9 cellular contexts compared by ENCODE assay signal in genomic region chr11:695332-695605, GRCh38. TPM values are rescaled to one million over a fixed set of nuclear protein-coding genes. Genes with fewer than 3 reads are reported as not detected.
A peak's percentile ranks its signal among the peaks of the same experiment; 100 is the strongest.
DNase-seq lines count a peak whose midpoint lies in the region; ATAC-seq, FAIRE-seq and TF ChIP-seq lines count a peak whose summit lies in the region.
"Had no signal": no experiment of that assay in that cellular context is flagged by ENCODE, and none has a peak within 500 bp of the region (broad histone marks: within the 10 kb centered on the region; RNA-seq: fewer than 3 reads in every experiment).

No MANE protein-coding gene starts in this region.

- TF ChIP-seq RAD21 in HepG2 (CRISPR knock-in tag; IDR thresholded peaks at IDR 0.05) = no peak

- H3K4me3 Mint-ChIP-seq in activated CD4-positive, alpha-beta T cell treated with anti-CD3 and anti-CD28 coated beads, Interleukin-2, amount 10 ng/mL, durations not matched to agents 7 days and 5 days = peak overlapping the region; percentile 82

- no peaks in the 10 kb centered on the region; the same call in 1 of the 2 replicates for H4K20me1 ChIP-seq in HepG2 (ENCODE audit: insufficient read depth, low read length)

- intact Hi-C loops in HepG2 (cut with micrococcal nuclease; ENCODE audit: unreplicated experiment) = no loop called here

- no peak for DNase-seq in activated CD4-positive, alpha-beta T cell treated with anti-CD3 and anti-CD28 coated beads, Interleukin-2, amount 10 ng/mL, durations not matched to agents 7 days and 5 days
- no peak for DNase-seq in activated CD4-positive, alpha-beta T cell treated with anti-CD3 and anti-CD28 coated beads for 48 hours
- DNase-seq in HepG2 (ENCODE audit: low spot score) (no peak), thoracic aorta (ENCODE audit: low spot score) (no peak), Ammon's horn (ENCODE audit: low spot score) (no peak), HEK293T (ENCODE audit: extremely low spot score) (no peak)
- DNase-seq in stimulated activated naive CD4-positive, alpha-beta T cell treated with Interleukin-2 at 50 U/mL for 16 hours (lab: John Stamatoyannopoulos, UW) = no peak

- peaks cover 48% of the 10 kb centered on the region for H3K79me2 ChIP-seq in HepG2 (ENCODE audit: insufficient read depth, low read length)

- peak overlapping the region; percentile 94 for H3K27ac Mint-ChIP-seq in activated CD4-positive, alpha-beta T cell treated with anti-CD3 and anti-CD28 coated beads, Interleukin-2, amount 10 ng/mL, durations not matched to agents 7 days and 5 days

- H3K27ac ChIP-seq in angular gyrus (ENCODE audit: low read depth, low read length) (peak overlapping the region; percentile 97), HepG2 (ENCODE audit: extremely low read length, insufficient read depth, low read length) (peak overlapping the region; percentile 99), thoracic aorta (peak overlapping the region; percentile 99)

- peak overlapping the region; percentile 38 for H2AFZ ChIP-seq in HepG2 (ENCODE audit: low read length)

- in situ Hi-C loops in HepG2 (cut with HindIII; ENCODE audit: extremely low pct_ligation_motif_present, low pct_unique_long_range_greater_than_20kb) = no loop called here

- no peaks in the 10 kb centered on the region for H3K27me3 Mint-ChIP-seq in activated CD4-positive, alpha-beta T cell treated with anti-CD3 and anti-CD28 coated beads, Interleukin-2, amount 10 ng/mL, durations not matched to agents 7 days and 5 days

- H3K9me3 ChIP-seq in HepG2 (ENCODE audit: low read length) (no peaks in the 10 kb centered on the region), thoracic aorta (no peaks in the 10 kb centered on the region)

- no peak for TF ChIP-seq POLR2A in HepG2 (IDR thresholded peaks at IDR 0.05; ENCODE audit: insufficient read depth in 1 of 2, low read depth in 2 of 2, low read length in 2 of 2)

- ATAC-seq in HepG2 (no peak), thoracic aorta (ENCODE audit: insufficient number of reproducible peaks, low FRiP score, low read depth) (no peak)

- peaks cover 12% of the 10 kb centered on the region for H3K36me3 Mint-ChIP-seq in activated CD4-positive, alpha-beta T cell treated with anti-CD3 and anti-CD28 coated beads, Interleukin-2, amount 10 ng/mL, durations not matched to agents 7 days and 5 days (ENCODE audit: low read depth)

- CTCF ChIA-PET in activated CD4-positive, alpha-beta T cell treated with anti-CD3 and anti-CD28 coated beads, Interleukin-2, amount 10 ng/mL, durations not matched to agents 7 days and 5 days (lab: Charles Lee) = interaction anchor here (0.8 to 2.9 kb wide), 10 partner anchors 10 to 247 kb away, joined by 3 to 16 read pairs (median 4); no protein-coding TSS in a partner anchor
- CTCF ChIA-PET in HepG2 (lab: Yijun Ruan, JAX; ENCODE audit: low intra/inter-chr PET ratio, low total read pairs) (interaction anchor here (1.6 to 4.8 kb wide), 3 partner anchors 17 to 33 kb away, joined by 4 to 20 read pairs (median 13); no protein-coding TSS in a partner anchor), HEK293T (lab: Yijun Ruan, JAX) (interaction anchor here (0.9 to 1.3 kb wide), 3 partner anchors 21 to 136 kb away, joined by 3 to 4 read pairs (median 3); no protein-coding TSS in a partner anchor)

- H3K4me2 ChIP-seq in HepG2 (ENCODE audit: low read depth, low read length) = peak overlapping the region; percentile 64

- BruUV-seq in HepG2 (replicated peaks; lab: Mats Ljungman, UMichigan) = no TSS peak

- TF ChIP-seq EP300 in HepG2 (IDR thresholded peaks at IDR 0.05; ENCODE audit: low read depth in 2 of 2, low read length in 2 of 2) (no peak), HepG2 (CRISPR knock-in tag; IDR thresholded peaks at IDR 0.05; ENCODE audit: borderline replicate concordance) (no peak)

- H3K36me3 ChIP-seq in HepG2 (replicated peaks in 1 of 2; ENCODE audit: control insufficient read depth in 1 of 2, insufficient read depth in 2 of 2, low read length in 2 of 2) (peaks cover 7 to 13% of the 10 kb centered on the region in 2 experiments; a peak in 3 of 5 replicates), thoracic aorta (no peaks in the 10 kb centered on the region)

- H3K4me1 ChIP-seq in HepG2 (ENCODE audit: insufficient read depth, low read length) = peaks cover 59% of the 10 kb centered on the region
- H3K4me1 ChIP-seq in thoracic aorta (ENCODE audit: control insufficient read depth in 1 of 2, low read depth in 2 of 2) = peaks cover 23 to 41% of the 10 kb centered on the region in 2 donors

- peak overlapping the region; percentile 99 for H3K9ac ChIP-seq in HepG2 (ENCODE audit: insufficient read depth, low read depth, low read length)

- POLR2A ChIA-PET in activated CD4-positive, alpha-beta T cell treated with anti-CD3 and anti-CD28 coated beads, Interleukin-2, amount 10 ng/mL, durations not matched to agents 7 days and 5 days (lab: Charles Lee) = interaction anchor here (1.1 kb wide), 1 partner anchor 9 kb away, joined by 4 read pairs; no protein-coding TSS in a partner anchor
- POLR2A ChIA-PET in HepG2 (lab: Yijun Ruan, JAX) (interaction anchor here (1.0 to 6.1 kb wide), 14 partner anchors 12 to 189 kb away, joined by 3 to 191 read pairs (median 6); partner anchors contain the start of genes EPS8L2, PNPLA2 and TALDO1), HEK293T (lab: Yijun Ruan, JAX) (interaction anchor here (1.2 to 1.5 kb wide), 4 partner anchors 17 to 160 kb away, joined by 3 to 4 read pairs (median 4); partner anchors contain the start of gene HRAS)

- H3K4me1 Mint-ChIP-seq in activated CD4-positive, alpha-beta T cell treated with anti-CD3 and anti-CD28 coated beads, Interleukin-2, amount 10 ng/mL, durations not matched to agents 7 days and 5 days = peaks cover 60% of the 10 kb centered on the region

- TF ChIP-seq CTCF in HepG2 (CRISPR knock-in tag; IDR thresholded peaks at IDR 0.05) (no peak), thoracic aorta (IDR thresholded peaks at IDR 0.05) (no peak)

- FAIRE-seq in HepG2 (lab: Jason Lieb, UNC) = no peak

- peak overlapping the region; percentile 86 to 87 (median 87) for H3K4me3 ChIP-seq in HepG2 (replicated peaks in 1 of 3; ENCODE audit: insufficient read depth in 1 of 3, low read depth in 2 of 3, low read length in 3 of 3)
- peak overlapping the region; percentile 97 for H3K4me3 ChIP-seq in thoracic aorta

- no peaks in the 10 kb centered on the region for H3K9me3 Mint-ChIP-seq in activated CD4-positive, alpha-beta T cell treated with anti-CD3 and anti-CD28 coated beads, Interleukin-2, amount 10 ng/mL, durations not matched to agents 7 days and 5 days

- H3K27me3 ChIP-seq in HepG2 (ENCODE audit: control insufficient read depth in 1 of 2, insufficient read depth in 2 of 2, low read length in 2 of 2) (no peaks in the 10 kb centered on the region; a peak in 1 of 5 replicates), thoracic aorta (replicated peaks; ENCODE audit: insufficient read depth) (no peaks in the 10 kb centered on the region)

- WGBS in HepG2 (ENCODE audit: low lambda C conversion rate) = no CpG with 5 or more reads among the region's 32 CpGs

RNA-seq across cellular contexts. Expression of gene DEAF1, which starts 0.2 kb away (rescaled TPM):
- total RNA-seq in activated CD4-positive, alpha-beta T cell treated with anti-CD3 and anti-CD28 coated beads, Interleukin-2, amount 10 ng/mL, durations not matched to agents 7 days and 5 days = 10 to 100 TPM; 44.0 to 48.8 TPM
- total RNA-seq in HepG2 (2016; rRNA removed; fragmentation: Illumina TruSeq; extraction: Trizol) (18.2 and 29.6 TPM in 2 replicates), thoracic aorta (10 to 100 TPM; 22.1 to 67.0 TPM)
- 52.0 and 58.7 TPM in 2 replicates for total RNA-seq in HepG2 (2016; cell fraction: cytosol; rRNA removed; fragmentation: Illumina TruSeq; extraction: Trizol; ENCODE audit: low read depth)
- 20.8 and 32.8 TPM in 2 replicates for total RNA-seq in HepG2 (2016; cell fraction: insoluble cytoplasmic fraction; rRNA removed; fragmentation: Illumina TruSeq; extraction: Trizol)
- total RNA-seq in HepG2 (2016; cell fraction: membrane; rRNA removed; fragmentation: Illumina TruSeq; extraction: Trizol) = 63.0 and 70.8 TPM in 2 replicates
- total RNA-seq in HepG2 (2016; cell fraction: nucleus; rRNA removed; fragmentation: Illumina TruSeq; extraction: Trizol) = 23.5 and 24.2 TPM in 2 replicates
- polyA plus RNA-seq in HepG2 (2011; rRNA removed) = 22.3 and 31.6 TPM in 2 replicates
- polyA plus RNA-seq in HepG2 (2011; cell fraction: cytosol; rRNA removed) = 18.7 and 21.9 TPM in 2 replicates
- polyA plus RNA-seq in HepG2 (2011; cell fraction: nucleus; rRNA removed) = 48.8 and 50.2 TPM in 2 replicates
- 24.8 and 28.9 TPM in 2 replicates for polyA plus RNA-seq in HepG2 (2012)
- 54.2 and 64.1 TPM in 2 replicates for polyA plus RNA-seq in HepG2 (2016; cell fraction: cytosol; fragmentation: Illumina TruSeq; extraction: Trizol; ENCODE audit: low read depth)
- 20.0 and 24.6 TPM in 2 replicates for polyA plus RNA-seq in HepG2 (2016; cell fraction: insoluble cytoplasmic fraction; fragmentation: Illumina TruSeq; extraction: Trizol; ENCODE audit: low read depth)
- 53.8 and 73.1 TPM in 2 replicates for polyA plus RNA-seq in HepG2 (2016; cell fraction: membrane; fragmentation: Illumina TruSeq; extraction: Trizol; ENCODE audit: low read depth)
- 41.0 and 44.0 TPM in 2 replicates for polyA plus RNA-seq in HepG2 (2016; cell fraction: nucleus; fragmentation: Illumina TruSeq; extraction: Trizol; ENCODE audit: insufficient read depth, low read depth)
- polyA minus RNA-seq in HepG2 (2011; rRNA and poly(A)+ RNA removed; ENCODE audit: low replicate concordance) = 25.5 and 31.1 TPM in 2 replicates
- 12.7 and 21.4 TPM in 2 replicates for polyA minus RNA-seq in HepG2 (2011; cell fraction: cytosol; rRNA and poly(A)+ RNA removed)
- polyA minus RNA-seq in HepG2 (2011; cell fraction: nucleus; rRNA and poly(A)+ RNA removed) = 27.7 and 32.9 TPM in 2 replicates

RNA-seq across cellular contexts. Expression of gene TMEM80, which starts 0.3 kb away (rescaled TPM):
- 10 to 100 TPM; 39.1 to 44.7 TPM for total RNA-seq in activated CD4-positive, alpha-beta T cell treated with anti-CD3 and anti-CD28 coated beads, Interleukin-2, amount 10 ng/mL, durations not matched to agents 7 days and 5 days
- total RNA-seq in HepG2 (2016; rRNA removed; fragmentation: Illumina TruSeq; extraction: Trizol) (2.7 and 5.6 TPM in 2 replicates), thoracic aorta (10 to 100 TPM; 22.4 to 22.5 TPM)
- total RNA-seq in HepG2 (2016; cell fraction: cytosol; rRNA removed; fragmentation: Illumina TruSeq; extraction: Trizol; ENCODE audit: low read depth) = 0.71 and 1.1 TPM in 2 replicates
- 2.5 and 6.4 TPM in 2 replicates for total RNA-seq in HepG2 (2016; cell fraction: insoluble cytoplasmic fraction; rRNA removed; fragmentation: Illumina TruSeq; extraction: Trizol)
- 2.9 and 3.2 TPM in 2 replicates for total RNA-seq in HepG2 (2016; cell fraction: membrane; rRNA removed; fragmentation: Illumina TruSeq; extraction: Trizol)
- 6.8 and 8.5 TPM in 2 replicates for total RNA-seq in HepG2 (2016; cell fraction: nucleus; rRNA removed; fragmentation: Illumina TruSeq; extraction: Trizol)
- polyA plus RNA-seq in HepG2 (2011; rRNA removed) = 17.1 and 20.9 TPM in 2 replicates
- polyA plus RNA-seq in HepG2 (2011; cell fraction: cytosol; rRNA removed) = 13.5 and 14.1 TPM in 2 replicates
- polyA plus RNA-seq in HepG2 (2011; cell fraction: nucleus; rRNA removed) = 42.7 and 42.8 TPM in 2 replicates
- 20.6 and 20.8 TPM in 2 replicates for polyA plus RNA-seq in HepG2 (2012)
- 1.3 and 1.4 TPM in 2 replicates for polyA plus RNA-seq in HepG2 (2016; cell fraction: cytosol; fragmentation: Illumina TruSeq; extraction: Trizol; ENCODE audit: low read depth)
- polyA plus RNA-seq in HepG2 (2016; cell fraction: insoluble cytoplasmic fraction; fragmentation: Illumina TruSeq; extraction: Trizol; ENCODE audit: low read depth) = 3.6 and 3.8 TPM in 2 replicates
- 2.4 and 2.9 TPM in 2 replicates for polyA plus RNA-seq in HepG2 (2016; cell fraction: membrane; fragmentation: Illumina TruSeq; extraction: Trizol; ENCODE audit: low read depth)
- 21.0 and 22.8 TPM in 2 replicates for polyA plus RNA-seq in HepG2 (2016; cell fraction: nucleus; fragmentation: Illumina TruSeq; extraction: Trizol; ENCODE audit: insufficient read depth, low read depth)
- polyA minus RNA-seq in HepG2 (2011; rRNA and poly(A)+ RNA removed; ENCODE audit: low replicate concordance) = 5.4 and 7.9 TPM in 2 replicates
- 1.9 and 3.8 TPM in 2 replicates for polyA minus RNA-seq in HepG2 (2011; cell fraction: cytosol; rRNA and poly(A)+ RNA removed)
- 11.6 and 13.4 TPM in 2 replicates for polyA minus RNA-seq in HepG2 (2011; cell fraction: nucleus; rRNA and poly(A)+ RNA removed)

RNA-seq across cellular contexts. Expression of gene EPS8L2, which starts 10.8 kb away (rescaled TPM):
- total RNA-seq in activated CD4-positive, alpha-beta T cell treated with anti-CD3 and anti-CD28 coated beads, Interleukin-2, amount 10 ng/mL, durations not matched to agents 7 days and 5 days = 10 to 100 TPM in 1 of 2 experiments, 1 to 10 TPM in 1; 7.8 to 11.9 TPM
- total RNA-seq in HepG2 (2016; rRNA removed; fragmentation: Illumina TruSeq; extraction: Trizol) (55.6 and 89.3 TPM in 2 replicates), thoracic aorta (10 to 100 TPM; 39.6 to 75.9 TPM)
- 23.4 and 26.5 TPM in 2 replicates for total RNA-seq in HepG2 (2016; cell fraction: cytosol; rRNA removed; fragmentation: Illumina TruSeq; extraction: Trizol; ENCODE audit: low read depth)
- total RNA-seq in HepG2 (2016; cell fraction: insoluble cytoplasmic fraction; rRNA removed; fragmentation: Illumina TruSeq; extraction: Trizol) = 59.5 and 96.0 TPM in 2 replicates
- total RNA-seq in HepG2 (2016; cell fraction: membrane; rRNA removed; fragmentation: Illumina TruSeq; extraction: Trizol) = 40.7 and 48.2 TPM in 2 replicates
- total RNA-seq in HepG2 (2016; cell fraction: nucleus; rRNA removed; fragmentation: Illumina TruSeq; extraction: Trizol) = 113 TPM in 2 replicates
- polyA plus RNA-seq in HepG2 (2011; rRNA removed) = 416 and 597 TPM in 2 replicates
- polyA plus RNA-seq in HepG2 (2011; cell fraction: cytosol; rRNA removed) = 128 and 201 TPM in 2 replicates
- 5,456 and 6,377 TPM in 2 replicates for polyA plus RNA-seq in HepG2 (2011; cell fraction: nucleus; rRNA removed)
- 164 and 263 TPM in 2 replicates for polyA plus RNA-seq in HepG2 (2012)
- polyA plus RNA-seq in HepG2 (2016; cell fraction: cytosol; fragmentation: Illumina TruSeq; extraction: Trizol; ENCODE audit: low read depth) = 26.4 and 28.2 TPM in 2 replicates
- 71.6 and 87.9 TPM in 2 replicates for polyA plus RNA-seq in HepG2 (2016; cell fraction: insoluble cytoplasmic fraction; fragmentation: Illumina TruSeq; extraction: Trizol; ENCODE audit: low read depth)
- polyA plus RNA-seq in HepG2 (2016; cell fraction: membrane; fragmentation: Illumina TruSeq; extraction: Trizol; ENCODE audit: low read depth) = 43.4 and 44.2 TPM in 2 replicates
- polyA plus RNA-seq in HepG2 (2016; cell fraction: nucleus; fragmentation: Illumina TruSeq; extraction: Trizol; ENCODE audit: insufficient read depth, low read depth) = 595 and 650 TPM in 2 replicates
- polyA minus RNA-seq in HepG2 (2011; rRNA and poly(A)+ RNA removed; ENCODE audit: low replicate concordance) = 35.7 and 322 TPM in 2 replicates
- 77.0 and 84.5 TPM in 2 replicates for polyA minus RNA-seq in HepG2 (2011; cell fraction: cytosol; rRNA and poly(A)+ RNA removed)
- 292 and 312 TPM in 2 replicates for polyA minus RNA-seq in HepG2 (2011; cell fraction: nucleus; rRNA and poly(A)+ RNA removed)

RNA-seq across cellular contexts. Expression of gene TALDO1, which starts 52.0 kb away (rescaled TPM):
- total RNA-seq in activated CD4-positive, alpha-beta T cell treated with anti-CD3 and anti-CD28 coated beads, Interleukin-2, amount 10 ng/mL, durations not matched to agents 7 days and 5 days = 100 to 1,000 TPM; 219 to 268 TPM
- total RNA-seq in HepG2 (2016; rRNA removed; fragmentation: Illumina TruSeq; extraction: Trizol) = 240 and 336 TPM in 2 replicates
- 94.7 and 94.9 TPM in 2 replicates for total RNA-seq in HepG2 (2016; cell fraction: cytosol; rRNA removed; fragmentation: Illumina TruSeq; extraction: Trizol; ENCODE audit: low read depth)
- 233 and 351 TPM in 2 replicates for total RNA-seq in HepG2 (2016; cell fraction: insoluble cytoplasmic fraction; rRNA removed; fragmentation: Illumina TruSeq; extraction: Trizol)
- 97.2 and 101 TPM in 2 replicates for total RNA-seq in HepG2 (2016; cell fraction: membrane; rRNA removed; fragmentation: Illumina TruSeq; extraction: Trizol)
- 84.2 and 97.2 TPM in 2 replicates for total RNA-seq in HepG2 (2016; cell fraction: nucleus; rRNA removed; fragmentation: Illumina TruSeq; extraction: Trizol)
- polyA plus RNA-seq in HepG2 (2011; rRNA removed) = 88.1 and 107 TPM in 2 replicates
- 93.4 and 124 TPM in 2 replicates for polyA plus RNA-seq in HepG2 (2011; cell fraction: cytosol; rRNA removed)
- 50.1 and 56.3 TPM in 2 replicates for polyA plus RNA-seq in HepG2 (2011; cell fraction: nucleus; rRNA removed)
- 89.8 and 93.0 TPM in 2 replicates for polyA plus RNA-seq in HepG2 (2012)
- polyA plus RNA-seq in HepG2 (2016; cell fraction: cytosol; fragmentation: Illumina TruSeq; extraction: Trizol; ENCODE audit: low read depth) = 78.6 and 81.5 TPM in 2 replicates
- 291 and 296 TPM in 2 replicates for polyA plus RNA-seq in HepG2 (2016; cell fraction: insoluble cytoplasmic fraction; fragmentation: Illumina TruSeq; extraction: Trizol; ENCODE audit: low read depth)
- 74.1 and 77.8 TPM in 2 replicates for polyA plus RNA-seq in HepG2 (2016; cell fraction: membrane; fragmentation: Illumina TruSeq; extraction: Trizol; ENCODE audit: low read depth)
- 141 and 146 TPM in 2 replicates for polyA plus RNA-seq in HepG2 (2016; cell fraction: nucleus; fragmentation: Illumina TruSeq; extraction: Trizol; ENCODE audit: insufficient read depth, low read depth)
- 76.8 and 132 TPM in 2 replicates for polyA minus RNA-seq in HepG2 (2011; rRNA and poly(A)+ RNA removed; ENCODE audit: low replicate concordance)
- polyA minus RNA-seq in HepG2 (2011; cell fraction: cytosol; rRNA and poly(A)+ RNA removed) = 46.9 and 78.3 TPM in 2 replicates
- polyA minus RNA-seq in HepG2 (2011; cell fraction: nucleus; rRNA and poly(A)+ RNA removed) = 15.8 and 16.4 TPM in 2 replicates
- 100 to 1,000 TPM; 132 to 232 TPM for total RNA-seq in thoracic aorta

RNA-seq across cellular contexts. Expression of gene DRD4, which starts 58.2 kb away (rescaled TPM):
- under 1 TPM; 0.21 to 0.30 TPM for total RNA-seq in activated CD4-positive, alpha-beta T cell treated with anti-CD3 and anti-CD28 coated beads, Interleukin-2, amount 10 ng/mL, durations not matched to agents 7 days and 5 days
- total RNA-seq in HepG2 (2016; rRNA removed; fragmentation: Illumina TruSeq; extraction: Trizol) = 0.13 TPM in 1 of 2 replicates, not detected in the other
- total RNA-seq in HepG2 (2016; cell fraction: cytosol; rRNA removed; fragmentation: Illumina TruSeq; extraction: Trizol; ENCODE audit: low read depth) = not detected in 2 replicates
- total RNA-seq in HepG2 (2016; cell fraction: insoluble cytoplasmic fraction; rRNA removed; fragmentation: Illumina TruSeq; extraction: Trizol) = not detected in 2 replicates
- total RNA-seq in HepG2 (2016; cell fraction: membrane; rRNA removed; fragmentation: Illumina TruSeq; extraction: Trizol) = 0.15 TPM in 1 of 2 replicates, not detected in the other
- total RNA-seq in HepG2 (2016; cell fraction: nucleus; rRNA removed; fragmentation: Illumina TruSeq; extraction: Trizol) = not detected in 2 replicates
- polyA plus RNA-seq in HepG2 (2011; rRNA removed) = 0.09 TPM in 2 replicates
- 0.11 TPM in 1 of 2 replicates, not detected in the other for polyA plus RNA-seq in HepG2 (2011; cell fraction: cytosol; rRNA removed)
- 1.3 and 1.6 TPM in 2 replicates for polyA plus RNA-seq in HepG2 (2011; cell fraction: nucleus; rRNA removed)
- 0.60 and 0.79 TPM in 2 replicates for polyA plus RNA-seq in HepG2 (2012)
- polyA plus RNA-seq in HepG2 (2016; cell fraction: cytosol; fragmentation: Illumina TruSeq; extraction: Trizol; ENCODE audit: low read depth) = 0.18 and 0.26 TPM in 2 replicates
- polyA plus RNA-seq in HepG2 (2016; cell fraction: insoluble cytoplasmic fraction; fragmentation: Illumina TruSeq; extraction: Trizol; ENCODE audit: low read depth) = 0.16 and 0.24 TPM in 2 replicates
- 0.22 and 0.28 TPM in 2 replicates for polyA plus RNA-seq in HepG2 (2016; cell fraction: membrane; fragmentation: Illumina TruSeq; extraction: Trizol; ENCODE audit: low read depth)
- polyA plus RNA-seq in HepG2 (2016; cell fraction: nucleus; fragmentation: Illumina TruSeq; extraction: Trizol; ENCODE audit: insufficient read depth, low read depth) = 1.4 and 1.5 TPM in 2 replicates
- polyA minus RNA-seq in HepG2 (2011; rRNA and poly(A)+ RNA removed; ENCODE audit: low replicate concordance) = 0.42 TPM in 1 of 2 replicates, not detected in the other
- polyA minus RNA-seq in HepG2 (2011; cell fraction: cytosol; rRNA and poly(A)+ RNA removed) = not detected in 2 replicates
- polyA minus RNA-seq in HepG2 (2011; cell fraction: nucleus; rRNA and poly(A)+ RNA removed) = 0.26 and 0.50 TPM in 2 replicates
- under 1 TPM in 1 of 2 donors, not detected in 1; 0.27 TPM for total RNA-seq in thoracic aorta
- total RNA-seq: glomerular endothelial cell had no signal
